Comparison of ENCODE assay signal across 1 cellular context in the genomic region with DNA sequence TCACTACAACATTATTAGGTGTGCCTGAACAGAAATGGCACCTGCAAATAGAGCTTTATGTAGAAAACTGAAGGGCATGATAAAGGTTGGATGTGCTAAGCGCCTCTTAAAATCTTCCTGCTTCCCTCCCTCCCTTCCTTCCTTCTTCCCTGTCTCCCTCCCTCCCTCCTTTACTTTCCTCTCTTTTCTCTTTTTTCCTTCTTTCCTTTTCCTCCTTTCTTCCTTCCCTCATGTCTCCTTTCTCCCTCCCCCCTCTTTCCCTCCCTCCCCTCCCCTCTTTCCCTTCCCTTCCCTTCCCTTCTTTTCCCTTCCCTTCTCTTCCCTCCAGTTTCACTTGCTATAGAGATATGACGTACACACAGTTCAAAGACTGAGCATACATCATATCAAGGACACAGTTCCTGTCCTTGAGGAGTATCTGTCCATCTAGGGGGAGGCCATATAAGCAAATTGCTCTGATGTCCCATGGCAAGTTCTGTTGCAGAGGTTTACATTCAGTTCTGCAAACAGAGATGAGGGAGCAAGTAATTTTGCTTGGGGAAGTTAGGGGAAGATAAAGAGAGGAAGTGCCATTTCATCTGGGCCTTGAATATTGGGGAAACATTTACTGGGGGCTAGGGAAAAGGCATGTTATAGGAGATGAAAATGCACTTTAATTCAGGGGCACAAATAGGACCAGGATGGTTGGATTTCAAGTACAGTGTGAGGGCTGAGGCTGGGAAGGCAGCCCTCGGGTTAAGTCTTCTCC.
A peak's percentile ranks its signal among the peaks of the same experiment; 100 is the strongest.
TF ChIP-seq lines count a peak whose summit lies in the region.

No MANE protein-coding gene starts in this region.

TF ChIP-seq in K562, 482 proteins besides CTCF, POLR2A, EP300 and RAD21:
- TF ChIP-seq, protein P1, sequence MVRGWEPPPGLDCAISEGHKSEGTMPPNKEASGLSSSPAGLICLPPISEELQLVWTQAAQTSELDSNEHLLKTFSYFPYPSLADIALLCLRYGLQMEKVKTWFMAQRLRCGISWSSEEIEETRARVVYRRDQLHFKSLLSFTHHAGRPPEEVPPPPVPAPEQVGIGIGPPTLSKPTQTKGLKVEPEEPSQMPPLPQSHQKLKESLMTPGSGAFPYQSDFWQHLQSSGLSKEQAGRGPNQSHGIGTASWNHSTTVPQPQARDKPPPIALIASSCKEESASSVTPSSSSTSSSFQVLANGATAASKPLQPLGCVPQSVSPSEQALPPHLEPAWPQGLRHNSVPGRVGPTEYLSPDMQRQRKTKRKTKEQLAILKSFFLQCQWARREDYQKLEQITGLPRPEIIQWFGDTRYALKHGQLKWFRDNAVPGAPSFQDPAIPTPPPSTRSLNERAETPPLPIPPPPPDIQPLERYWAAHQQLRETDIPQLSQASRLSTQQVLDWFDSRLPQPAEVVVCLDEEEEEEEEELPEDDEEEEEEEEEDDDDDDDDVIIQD (CRISPR knock-in tag; IDR thresholded peaks at IDR 0.05) = no peak
- TF ChIP-seq ZNF184 (CRISPR knock-in tag; IDR thresholded peaks at IDR 0.05) (no peak), U2AF2 (optimal IDR thresholded peaks at IDR 0.05; ENCODE audit: low read depth, low read length) (no peak), SAFB2 (IDR thresholded peaks at IDR 0.05; ENCODE audit: borderline replicate concordance, low read depth, low read length, severe bottlenecking) (no peak), TCFL5 (CRISPR knock-in tag; conservative IDR thresholded peaks at IDR 0.05) (no peak), PRMT5 (CRISPR knock-in tag; IDR thresholded peaks at IDR 0.05) (no peak), FOXA3 (CRISPR knock-in tag; conservative IDR thresholded peaks at IDR 0.05 in 1 of 2, IDR thresholded peaks at IDR 0.05 in 1 of 2) (no peak), ZNF583 (CRISPR knock-in tag; IDR thresholded peaks at IDR 0.05) (no peak), FOSL1 (tag; conservative IDR thresholded peaks at IDR 0.05) (no peak), ZNF764 (CRISPR knock-in tag; IDR thresholded peaks at IDR 0.05; ENCODE audit: low read depth) (no peak), SPI1 (IDR thresholded peaks at IDR 0.05; ENCODE audit: borderline replicate concordance, low read depth, low read length) (peak; percentile 72; the same call in 1 of the 2 replicates), ESRRA (IDR thresholded peaks at IDR 0.05; ENCODE audit: borderline replicate concordance, low read depth) (peak; percentile 27; the same call in 1 of the 2 replicates), FOXP1 (CRISPR knock-in tag; IDR thresholded peaks at IDR 0.05) (no peak), PCBP2 (IDR thresholded peaks at IDR 0.05; ENCODE audit: low read depth, low read length, poor library complexity, severe bottlenecking) (peak; percentile 59), HSF4 (CRISPR knock-in tag; IDR thresholded peaks at IDR 0.05; ENCODE audit: borderline replicate concordance) (no peak), KDM4B (IDR thresholded peaks at IDR 0.05; ENCODE audit: borderline replicate concordance in 2 of 2, low read depth in 1 of 2) (no peak)
- TF ChIP-seq, protein P2, sequence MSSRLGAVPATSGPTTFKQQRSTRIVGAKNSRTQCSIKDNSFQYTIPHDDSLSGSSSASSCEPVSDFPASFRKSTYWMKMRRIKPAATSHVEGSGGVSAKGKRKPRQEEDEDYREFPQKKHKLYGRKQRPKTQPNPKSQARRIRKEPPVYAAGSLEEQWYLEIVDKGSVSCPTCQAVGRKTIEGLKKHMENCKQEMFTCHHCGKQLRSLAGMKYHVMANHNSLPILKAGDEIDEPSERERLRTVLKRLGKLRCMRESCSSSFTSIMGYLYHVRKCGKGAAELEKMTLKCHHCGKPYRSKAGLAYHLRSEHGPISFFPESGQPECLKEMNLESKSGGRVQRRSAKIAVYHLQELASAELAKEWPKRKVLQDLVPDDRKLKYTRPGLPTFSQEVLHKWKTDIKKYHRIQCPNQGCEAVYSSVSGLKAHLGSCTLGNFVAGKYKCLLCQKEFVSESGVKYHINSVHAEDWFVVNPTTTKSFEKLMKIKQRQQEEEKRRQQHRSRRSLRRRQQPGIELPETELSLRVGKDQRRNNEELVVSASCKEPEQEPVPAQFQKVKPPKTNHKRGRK (tag; IDR thresholded peaks at IDR 0.05) = peak; percentile 74
- TF ChIP-seq, protein P3, sequence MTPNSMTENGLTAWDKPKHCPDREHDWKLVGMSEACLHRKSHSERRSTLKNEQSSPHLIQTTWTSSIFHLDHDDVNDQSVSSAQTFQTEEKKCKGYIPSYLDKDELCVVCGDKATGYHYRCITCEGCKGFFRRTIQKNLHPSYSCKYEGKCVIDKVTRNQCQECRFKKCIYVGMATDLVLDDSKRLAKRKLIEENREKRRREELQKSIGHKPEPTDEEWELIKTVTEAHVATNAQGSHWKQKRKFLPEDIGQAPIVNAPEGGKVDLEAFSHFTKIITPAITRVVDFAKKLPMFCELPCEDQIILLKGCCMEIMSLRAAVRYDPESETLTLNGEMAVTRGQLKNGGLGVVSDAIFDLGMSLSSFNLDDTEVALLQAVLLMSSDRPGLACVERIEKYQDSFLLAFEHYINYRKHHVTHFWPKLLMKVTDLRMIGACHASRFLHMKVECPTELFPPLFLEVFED (CRISPR knock-in tag; conservative IDR thresholded peaks at IDR 0.05) = no peak
- TF ChIP-seq, protein P4, sequence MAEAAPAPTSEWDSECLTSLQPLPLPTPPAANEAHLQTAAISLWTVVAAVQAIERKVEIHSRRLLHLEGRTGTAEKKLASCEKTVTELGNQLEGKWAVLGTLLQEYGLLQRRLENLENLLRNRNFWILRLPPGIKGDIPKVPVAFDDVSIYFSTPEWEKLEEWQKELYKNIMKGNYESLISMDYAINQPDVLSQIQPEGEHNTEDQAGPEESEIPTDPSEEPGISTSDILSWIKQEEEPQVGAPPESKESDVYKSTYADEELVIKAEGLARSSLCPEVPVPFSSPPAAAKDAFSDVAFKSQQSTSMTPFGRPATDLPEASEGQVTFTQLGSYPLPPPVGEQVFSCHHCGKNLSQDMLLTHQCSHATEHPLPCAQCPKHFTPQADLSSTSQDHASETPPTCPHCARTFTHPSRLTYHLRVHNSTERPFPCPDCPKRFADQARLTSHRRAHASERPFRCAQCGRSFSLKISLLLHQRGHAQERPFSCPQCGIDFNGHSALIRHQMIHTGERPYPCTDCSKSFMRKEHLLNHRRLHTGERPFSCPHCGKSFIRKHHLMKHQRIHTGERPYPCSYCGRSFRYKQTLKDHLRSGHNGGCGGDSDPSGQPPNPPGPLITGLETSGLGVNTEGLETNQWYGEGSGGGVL (CRISPR knock-in tag; IDR thresholded peaks at IDR 0.05) = no peak
- TF ChIP-seq, protein P5, sequence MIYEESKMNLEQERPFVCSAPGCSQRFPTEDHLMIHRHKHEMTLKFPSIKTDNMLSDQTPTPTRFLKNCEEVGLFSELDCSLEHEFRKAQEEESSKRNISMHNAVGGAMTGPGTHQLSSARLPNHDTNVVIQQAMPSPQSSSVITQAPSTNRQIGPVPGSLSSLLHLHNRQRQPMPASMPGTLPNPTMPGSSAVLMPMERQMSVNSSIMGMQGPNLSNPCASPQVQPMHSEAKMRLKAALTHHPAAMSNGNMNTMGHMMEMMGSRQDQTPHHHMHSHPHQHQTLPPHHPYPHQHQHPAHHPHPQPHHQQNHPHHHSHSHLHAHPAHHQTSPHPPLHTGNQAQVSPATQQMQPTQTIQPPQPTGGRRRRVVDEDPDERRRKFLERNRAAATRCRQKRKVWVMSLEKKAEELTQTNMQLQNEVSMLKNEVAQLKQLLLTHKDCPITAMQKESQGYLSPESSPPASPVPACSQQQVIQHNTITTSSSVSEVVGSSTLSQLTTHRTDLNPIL (CRISPR knock-in tag; IDR thresholded peaks at IDR 0.05) = no peak
- TF ChIP-seq, protein P6, sequence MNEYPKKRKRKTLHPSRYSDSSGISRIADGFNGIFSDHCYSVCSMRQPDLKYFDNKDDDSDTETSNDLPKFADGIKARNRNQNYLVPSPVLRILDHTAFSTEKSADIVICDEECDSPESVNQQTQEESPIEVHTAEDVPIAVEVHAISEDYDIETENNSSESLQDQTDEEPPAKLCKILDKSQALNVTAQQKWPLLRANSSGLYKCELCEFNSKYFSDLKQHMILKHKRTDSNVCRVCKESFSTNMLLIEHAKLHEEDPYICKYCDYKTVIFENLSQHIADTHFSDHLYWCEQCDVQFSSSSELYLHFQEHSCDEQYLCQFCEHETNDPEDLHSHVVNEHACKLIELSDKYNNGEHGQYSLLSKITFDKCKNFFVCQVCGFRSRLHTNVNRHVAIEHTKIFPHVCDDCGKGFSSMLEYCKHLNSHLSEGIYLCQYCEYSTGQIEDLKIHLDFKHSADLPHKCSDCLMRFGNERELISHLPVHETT (CRISPR knock-in tag; conservative IDR thresholded peaks at IDR 0.05 in 1 of 2, IDR thresholded peaks at IDR 0.05 in 1 of 2) = no peak
- TF ChIP-seq, protein P7, sequence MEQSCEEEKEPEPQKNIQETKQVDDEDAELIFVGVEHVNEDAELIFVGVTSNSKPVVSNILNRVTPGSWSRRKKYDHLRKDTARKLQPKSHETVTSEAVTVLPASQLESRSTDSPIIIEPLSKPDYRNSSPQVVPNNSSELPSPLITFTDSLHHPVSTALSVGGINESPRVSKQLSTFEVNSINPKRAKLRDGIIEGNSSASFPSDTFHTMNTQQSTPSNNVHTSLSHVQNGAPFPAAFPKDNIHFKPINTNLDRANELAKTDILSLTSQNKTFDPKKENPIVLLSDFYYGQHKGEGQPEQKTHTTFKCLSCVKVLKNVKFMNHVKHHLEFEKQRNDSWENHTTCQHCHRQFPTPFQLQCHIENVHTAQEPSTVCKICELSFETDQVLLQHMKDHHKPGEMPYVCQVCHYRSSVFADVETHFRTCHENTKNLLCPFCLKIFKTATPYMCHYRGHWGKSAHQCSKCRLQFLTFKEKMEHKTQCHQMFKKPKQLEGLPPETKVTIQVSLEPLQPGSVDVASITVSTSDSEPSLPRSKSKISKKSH (CRISPR knock-in tag; IDR thresholded peaks at IDR 0.05) = no peak
- TF ChIP-seq, protein P8, sequence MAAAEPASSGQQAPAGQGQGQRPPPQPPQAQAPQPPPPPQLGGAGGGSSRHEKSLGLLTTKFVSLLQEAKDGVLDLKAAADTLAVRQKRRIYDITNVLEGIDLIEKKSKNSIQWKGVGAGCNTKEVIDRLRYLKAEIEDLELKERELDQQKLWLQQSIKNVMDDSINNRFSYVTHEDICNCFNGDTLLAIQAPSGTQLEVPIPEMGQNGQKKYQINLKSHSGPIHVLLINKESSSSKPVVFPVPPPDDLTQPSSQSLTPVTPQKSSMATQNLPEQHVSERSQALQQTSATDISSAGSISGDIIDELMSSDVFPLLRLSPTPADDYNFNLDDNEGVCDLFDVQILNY (CRISPR knock-in tag; IDR thresholded peaks at IDR 0.05) = no peak
- TF ChIP-seq, protein P9, sequence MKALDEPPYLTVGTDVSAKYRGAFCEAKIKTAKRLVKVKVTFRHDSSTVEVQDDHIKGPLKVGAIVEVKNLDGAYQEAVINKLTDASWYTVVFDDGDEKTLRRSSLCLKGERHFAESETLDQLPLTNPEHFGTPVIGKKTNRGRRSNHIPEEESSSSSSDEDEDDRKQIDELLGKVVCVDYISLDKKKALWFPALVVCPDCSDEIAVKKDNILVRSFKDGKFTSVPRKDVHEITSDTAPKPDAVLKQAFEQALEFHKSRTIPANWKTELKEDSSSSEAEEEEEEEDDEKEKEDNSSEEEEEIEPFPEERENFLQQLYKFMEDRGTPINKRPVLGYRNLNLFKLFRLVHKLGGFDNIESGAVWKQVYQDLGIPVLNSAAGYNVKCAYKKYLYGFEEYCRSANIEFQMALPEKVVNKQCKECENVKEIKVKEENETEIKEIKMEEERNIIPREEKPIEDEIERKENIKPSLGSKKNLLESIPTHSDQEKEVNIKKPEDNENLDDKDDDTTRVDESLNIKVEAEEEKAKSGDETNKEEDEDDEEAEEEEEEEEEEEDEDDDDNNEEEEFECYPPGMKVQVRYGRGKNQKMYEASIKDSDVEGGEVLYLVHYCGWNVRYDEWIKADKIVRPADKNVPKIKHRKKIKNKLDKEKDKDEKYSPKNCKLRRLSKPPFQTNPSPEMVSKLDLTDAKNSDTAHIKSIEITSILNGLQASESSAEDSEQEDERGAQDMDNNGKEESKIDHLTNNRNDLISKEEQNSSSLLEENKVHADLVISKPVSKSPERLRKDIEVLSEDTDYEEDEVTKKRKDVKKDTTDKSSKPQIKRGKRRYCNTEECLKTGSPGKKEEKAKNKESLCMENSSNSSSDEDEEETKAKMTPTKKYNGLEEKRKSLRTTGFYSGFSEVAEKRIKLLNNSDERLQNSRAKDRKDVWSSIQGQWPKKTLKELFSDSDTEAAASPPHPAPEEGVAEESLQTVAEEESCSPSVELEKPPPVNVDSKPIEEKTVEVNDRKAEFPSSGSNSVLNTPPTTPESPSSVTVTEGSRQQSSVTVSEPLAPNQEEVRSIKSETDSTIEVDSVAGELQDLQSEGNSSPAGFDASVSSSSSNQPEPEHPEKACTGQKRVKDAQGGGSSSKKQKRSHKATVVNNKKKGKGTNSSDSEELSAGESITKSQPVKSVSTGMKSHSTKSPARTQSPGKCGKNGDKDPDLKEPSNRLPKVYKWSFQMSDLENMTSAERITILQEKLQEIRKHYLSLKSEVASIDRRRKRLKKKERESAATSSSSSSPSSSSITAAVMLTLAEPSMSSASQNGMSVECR (CRISPR knock-in tag; IDR thresholded peaks at IDR 0.05) = no peak
TF ChIP-seq in K562: peak in this region for 4.
